Comparison of ENCODE assay signal across 8 cellular contexts in genomic region chr3:23915537-23916108, GRCh38.
DNase-seq lines count a peak whose midpoint lies in the region; ATAC-seq and TF ChIP-seq lines count a peak whose summit lies in the region.

No MANE protein-coding gene starts in this region.

- peaks cover 11 to 13% of the 10 kb centered on the region in 2 donors for H3K4me1 ChIP-seq in mucosa of rectum (ENCODE audit: control insufficient read depth in 2 of 2, insufficient read depth in 2 of 2, low read length in 2 of 2)

- no peak overlapping the region for H3K27ac ChIP-seq in mucosa of rectum (ENCODE audit: low read depth in 2 of 2, low read length in 2 of 2)

- no peaks in the 10 kb centered on the region for H3K9me3 ChIP-seq in mucosa of rectum (ENCODE audit: control insufficient read depth in 2 of 2, low read length in 2 of 2)

- H3K4me3 ChIP-seq in GM06990 (replicated peaks; ENCODE audit: low read depth, low read length) (peak overlapping the region; percentile 98), cardiac fibroblast (replicated peaks in 1 of 2; ENCODE audit: low read depth in 2 of 2, low read length in 2 of 2) (peak overlapping the region; percentile 95 to 96), mucosa of rectum (ENCODE audit: low read length in 2 of 2) (peak overlapping the region in 1 of 2 donors; percentile 96)

- peaks cover 6% of the 10 kb centered on the region for H3K36me3 ChIP-seq in GM06990 (ENCODE audit: control insufficient read depth, insufficient read depth, low read length)
- H3K36me3 ChIP-seq in mucosa of rectum (ENCODE audit: control insufficient read depth in 2 of 2, insufficient read depth in 2 of 2, low read length in 2 of 2): peaks cover 17 to 22% of the 10 kb centered on the region in 2 donors

- no peak for DNase-seq in GM06990 (ENCODE audit: extremely low read depth, insufficient read length)
- DNase-seq in NCI-H2227 (lab: John Stamatoyannopoulos, UW; ENCODE audit: unreplicated experiment): peak; percentile 48
- DNase-seq in cardiac fibroblast (ENCODE audit: low read depth in 2 of 2): peak; percentile 48 to 62
- DNase-seq in GOT3 (lab: John Stamatoyannopoulos, UW): no peak
- DNase-seq in DMS53 (lab: John Stamatoyannopoulos, UW): no peak
- no peak for DNase-seq in foreskin melanocyte

- H3K27me3 ChIP-seq in GM06990 (replicated peaks; ENCODE audit: control insufficient read depth, insufficient read depth, low read length) (no peaks in the 10 kb centered on the region), mucosa of rectum (ENCODE audit: control insufficient read depth in 2 of 2, insufficient read depth in 2 of 2, low read length in 2 of 2) (no peaks in the 10 kb centered on the region)

- H3K9ac ChIP-seq in mucosa of rectum (ENCODE audit: low read depth in 1 of 2, low read length in 2 of 2): peak overlapping the region; percentile 93 to 99

- no peak for TF ChIP-seq CTCF in GM06990 (IDR thresholded peaks at IDR 0.05; ENCODE audit: insufficient read depth, low read length, poor library complexity, severe bottlenecking)
- TF ChIP-seq CTCF in cardiac fibroblast (IDR thresholded peaks at IDR 0.05; ENCODE audit: low read depth, low read length): no peak

- no peak for ATAC-seq in HG03342 (IDR thresholded peaks at IDR 0.05; ENCODE audit: unreplicated experiment)

Comparison
In these comparisons a context has a peak if more than half of its experiments do, and no peak if none do; other contexts are left out.
1. DNase-seq: peak in NCI-H2227 (single experiment) and cardiac fibroblast (2 of 2); none in GM06990 (single experiment), GOT3 (single experiment), DMS53 (single experiment) and foreskin melanocyte (single experiment).